11 cellular contexts compared by ENCODE assay signal in the genomic region with DNA sequence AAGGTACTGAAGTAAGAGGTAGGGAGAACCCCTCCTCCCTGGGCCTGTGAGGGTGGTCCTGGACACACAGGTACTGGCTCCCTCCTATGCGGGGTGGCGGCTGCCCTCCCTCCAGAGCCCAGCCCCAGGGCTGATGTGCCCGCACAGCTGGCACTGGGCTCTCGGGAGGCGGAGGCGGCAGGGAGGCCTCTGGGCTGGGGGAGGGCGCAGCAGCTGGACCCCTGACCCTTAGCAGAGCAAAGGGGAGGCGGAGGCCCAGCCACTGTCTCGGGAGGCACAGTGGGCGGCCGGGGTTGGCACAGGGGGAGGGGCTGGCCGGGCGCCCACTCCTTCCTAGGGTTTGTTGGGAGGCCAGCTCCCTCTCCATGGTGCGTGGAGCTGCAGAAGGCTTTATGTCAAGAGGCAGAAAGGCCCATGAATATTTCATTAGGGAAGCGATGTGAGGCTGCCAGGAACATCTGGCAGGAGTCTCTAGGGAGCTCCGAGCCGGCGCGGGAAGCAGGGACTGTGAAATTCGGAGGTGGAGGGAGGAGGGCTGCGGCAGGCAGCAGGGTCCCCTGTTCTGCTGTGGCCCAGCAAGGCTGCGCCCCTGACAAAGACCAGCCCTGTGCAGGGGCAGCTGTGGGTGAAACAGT. TPM values are rescaled to one million over a fixed set of nuclear protein-coding genes. Genes with fewer than 3 reads are reported as not detected.
A peak's percentile ranks its signal among the peaks of the same experiment; 100 is the strongest.
DNase-seq lines count a peak whose midpoint lies in the region; ATAC-seq and TF ChIP-seq lines count a peak whose summit lies in the region.
"Had no signal": no experiment of that assay in that cellular context is flagged by ENCODE, and none has a peak within 500 bp of the region (broad histone marks: within the 10 kb centered on the region; RNA-seq: fewer than 3 reads in every experiment).

No MANE protein-coding gene starts in this region.

- H3K4me3 ChIP-seq in ascending aorta: no peak overlapping the region

- H3K27me3 ChIP-seq in ascending aorta: no peaks in the 10 kb centered on the region

- H3K4me1 ChIP-seq in ascending aorta: no peaks in the 10 kb centered on the region

- no peaks in the 10 kb centered on the region for H3K9me3 ChIP-seq in ascending aorta

- no peak for ATAC-seq in GM21447 (IDR thresholded peaks at IDR 0.05; ENCODE audit: unreplicated experiment)
- ATAC-seq: HCT116 had no signal

- intact Hi-C loops in ascending aorta (cut with DNase I): no loop called here

- DNase-seq in DMS153 treated with DMSO at 0.1 percent for 48 hours (lab: John Stamatoyannopoulos, UW; ENCODE audit: unreplicated experiment) (peak; percentile 17), NCI-H345 (lab: John Stamatoyannopoulos, UW) (peak; percentile 66), fibroblast of peridontal ligament (ENCODE audit: extremely low read depth) (peak; percentile 1), putamen (ENCODE audit: low spot score) (peak; percentile 44), ascending aorta (ENCODE audit: low spot score in 2 of 2) (no peak)
- no peak for DNase-seq in stimulated activated naive CD4-positive, alpha-beta T cell treated with Interleukin-2 at 50 U/mL for 16 hours (lab: John Stamatoyannopoulos, UW)
- DNase-seq: activated CD4-positive, alpha-beta memory T cell treated with anti-CD3 and anti-CD28 coated beads for 36 hours; naive B cell had no signal

- no peak for TF ChIP-seq CTCF in ascending aorta (IDR thresholded peaks at IDR 0.05)

- H3K36me3 ChIP-seq in ascending aorta: no peaks in the 10 kb centered on the region

- H3K27ac ChIP-seq in ascending aorta: no peak overlapping the region
- H3K27ac ChIP-seq: RWPE1 had no signal

RNA-seq across cellular contexts. Expression of gene ACSF3, which starts 44.1 kb away (rescaled TPM):
- total RNA-seq in ascending aorta: 5.2 TPM

Comparison
In these comparisons a context has a peak if more than half of its experiments do, and no peak if none do; other contexts are left out.
1. DNase-seq: peak in DMS153 treated with DMSO at 0.1 percent for 48 hours (single experiment), NCI-H345 (single experiment), fibroblast of peridontal ligament (single experiment) and putamen (single experiment); none in stimulated activated naive CD4-positive, alpha-beta T cell treated with Interleukin-2 at 50 U/mL for 16 hours (single experiment) and ascending aorta (0 of 2).